Comparison of ENCODE assay signal across 8 cellular contexts in genomic region chr1:234722904-234723588, GRCh38.
DNase-seq lines count a peak whose midpoint lies in the region; ATAC-seq and TF ChIP-seq lines count a peak whose summit lies in the region.

No MANE protein-coding gene starts in this region.

- H3K36me3 Mint-ChIP-seq in activated CD8-positive, alpha-beta memory T cell treated with anti-CD3 and anti-CD28 coated beads, Interleukin-2, amount 10 ng/mL, durations not matched to agents 7 days and 5 days, result no peaks in the 10 kb centered on the region
- H3K36me3 Mint-ChIP-seq in endodermal cell (ENCODE audit: low read depth) (no peaks in the 10 kb centered on the region), naive B cell (no peaks in the 10 kb centered on the region)
- peaks cover 13% of the 10 kb centered on the region for H3K36me3 Mint-ChIP-seq in stimulated activated effector memory CD8-positive, alpha-beta T cell treated with anti-CD3 and anti-CD28 coated beads, Interleukin-12 subunit alpha, Interleukin-12 subunit beta, amount 100 ng/mL, for 72 hours

- H3K27ac ChIP-seq in endodermal cell (ENCODE audit: low read depth, low read length), result peak overlapping the region; percentile 99

- WGBS in endodermal cell (ENCODE audit: insufficient coverage in 1 of 2, insufficient read length in 1 of 2), 2 experiments, result 91 to 92% methylated on average over 13 to 23 of the region's 23 CpGs

- no peaks in the 10 kb centered on the region for H3K27me3 ChIP-seq in endodermal cell (ENCODE audit: control insufficient read depth, insufficient read depth, low read length, poor library complexity, severe bottlenecking)

- peaks cover 51% of the 10 kb centered on the region for H3K4me1 ChIP-seq in endodermal cell (ENCODE audit: control insufficient read depth, insufficient read depth, low read length)

- peak; percentile 1 for ATAC-seq in activated CD8-positive, alpha-beta memory T cell treated with anti-CD3 and anti-CD28 coated beads, Interleukin-2, amount 10 ng/mL, durations not matched to agents 7 days and 5 days
- ATAC-seq in naive B cell (ENCODE audit: low read depth in 2 of 2), result peak in 1 of 2 donors; percentile 8
- peak; percentile 78 for ATAC-seq in stimulated activated effector memory CD8-positive, alpha-beta T cell treated with anti-CD3 and anti-CD28 coated beads, Interleukin-12 subunit alpha, Interleukin-12 subunit beta, amount 100 ng/mL, for 72 hours
- ATAC-seq in GM18870 (IDR thresholded peaks at IDR 0.05; ENCODE audit: unreplicated experiment), result no peak

- H3K4me3 Mint-ChIP-seq in activated CD8-positive, alpha-beta memory T cell treated with anti-CD3 and anti-CD28 coated beads, Interleukin-2, amount 10 ng/mL, durations not matched to agents 7 days and 5 days, result peak overlapping the region; percentile 66
- no peak overlapping the region for H3K4me3 Mint-ChIP-seq in endodermal cell
- peak overlapping the region in 6 of 8 donors; percentile 71 to 95 (median 84) for H3K4me3 Mint-ChIP-seq in naive B cell
- peak overlapping the region; percentile 63 for H3K4me3 Mint-ChIP-seq in stimulated activated effector memory CD8-positive, alpha-beta T cell treated with anti-CD3 and anti-CD28 coated beads, Interleukin-12 subunit alpha, Interleukin-12 subunit beta, amount 100 ng/mL, for 72 hours

- no peaks in the 10 kb centered on the region for H3K9me3 ChIP-seq in endodermal cell (ENCODE audit: control insufficient read depth, low read length)

- DNase-seq in COLO829 (ENCODE audit: low spot score) (peak; percentile 69), NCI-H345 treated with DMSO at 0.1 percent for 48 hours (lab: John Stamatoyannopoulos, UW; ENCODE audit: unreplicated experiment) (peak; percentile 61), endodermal cell (peak; percentile 60), naive B cell (no peak), NCI-H1105 (lab: John Stamatoyannopoulos, UW) (no peak)
- peak; percentile 56 for DNase-seq in activated CD8-positive, alpha-beta memory T cell treated with anti-CD3 and anti-CD28 coated beads, Interleukin-2, amount 10 ng/mL, durations not matched to agents 7 days and 5 days
- DNase-seq in stimulated activated effector memory CD8-positive, alpha-beta T cell treated with anti-CD3 and anti-CD28 coated beads, Interleukin-12 subunit alpha, Interleukin-12 subunit beta, amount 100 ng/mL, for 72 hours (ENCODE audit: low spot score in 2 of 2), result peak; percentile 21 to 59

- H3K9ac ChIP-seq in endodermal cell (ENCODE audit: extremely low read depth, low read length, poor library complexity, severe bottlenecking), result no peak overlapping the region

- H3K4me1 Mint-ChIP-seq in activated CD8-positive, alpha-beta memory T cell treated with anti-CD3 and anti-CD28 coated beads, Interleukin-2, amount 10 ng/mL, durations not matched to agents 7 days and 5 days, result peaks cover 57% of the 10 kb centered on the region
- H3K4me1 Mint-ChIP-seq in endodermal cell (peaks cover 79% of the 10 kb centered on the region), naive B cell (peaks cover 23 to 49% (median 48%) of the 10 kb centered on the region in 3 donors)
- H3K4me1 Mint-ChIP-seq in stimulated activated effector memory CD8-positive, alpha-beta T cell treated with anti-CD3 and anti-CD28 coated beads, Interleukin-12 subunit alpha, Interleukin-12 subunit beta, amount 100 ng/mL, for 72 hours, result peaks cover 60% of the 10 kb centered on the region

- no peak for TF ChIP-seq CTCF in endodermal cell (conservative IDR thresholded peaks at IDR 0.05)

- H3K27ac Mint-ChIP-seq in activated CD8-positive, alpha-beta memory T cell treated with anti-CD3 and anti-CD28 coated beads, Interleukin-2, amount 10 ng/mL, durations not matched to agents 7 days and 5 days, result peak overlapping the region; percentile 98
- H3K27ac Mint-ChIP-seq in endodermal cell (peak overlapping the region; percentile 91), naive B cell (peak overlapping the region in 3 of 6 donors; percentile 64 to 90 (median 84))
- H3K27ac Mint-ChIP-seq in stimulated activated effector memory CD8-positive, alpha-beta T cell treated with anti-CD3 and anti-CD28 coated beads, Interleukin-12 subunit alpha, Interleukin-12 subunit beta, amount 100 ng/mL, for 72 hours, result peak overlapping the region; percentile 92

- CTCF ChIA-PET in activated CD8-positive, alpha-beta memory T cell treated with anti-CD3 and anti-CD28 coated beads, Interleukin-2, amount 10 ng/mL, durations not matched to agents 7 days and 5 days (lab: Charles Lee), result interaction anchor here (0.9 to 2.6 kb wide), 7 partner anchors 7 to 360 kb away, joined by 3 to 17 read pairs (median 3); no protein-coding TSS in a partner anchor

- H3K9me3 Mint-ChIP-seq in activated CD8-positive, alpha-beta memory T cell treated with anti-CD3 and anti-CD28 coated beads, Interleukin-2, amount 10 ng/mL, durations not matched to agents 7 days and 5 days (ENCODE audit: low read depth), result no peaks in the 10 kb centered on the region
- H3K9me3 Mint-ChIP-seq in endodermal cell (no peaks in the 10 kb centered on the region), naive B cell (no peaks in the 10 kb centered on the region)
- H3K9me3 Mint-ChIP-seq in stimulated activated effector memory CD8-positive, alpha-beta T cell treated with anti-CD3 and anti-CD28 coated beads, Interleukin-12 subunit alpha, Interleukin-12 subunit beta, amount 100 ng/mL, for 72 hours, result no peaks in the 10 kb centered on the region

- H3K36me3 ChIP-seq in endodermal cell (ENCODE audit: control insufficient read depth, insufficient read depth, low read length), result no peaks in the 10 kb centered on the region

- H3K27me3 Mint-ChIP-seq in activated CD8-positive, alpha-beta memory T cell treated with anti-CD3 and anti-CD28 coated beads, Interleukin-2, amount 10 ng/mL, durations not matched to agents 7 days and 5 days, result no peaks in the 10 kb centered on the region
- H3K27me3 Mint-ChIP-seq in endodermal cell (ENCODE audit: insufficient read depth), result no peaks in the 10 kb centered on the region
- no peaks in the 10 kb centered on the region for H3K27me3 Mint-ChIP-seq in naive B cell

- H3K4me3 ChIP-seq in endodermal cell (ENCODE audit: low read length), result no peak overlapping the region

Comparison
In these comparisons a context has a peak if more than half of its experiments do, and no peak if none do; other contexts are left out.
1. DNase-seq: peak in COLO829 (single experiment), NCI-H345 treated with DMSO at 0.1 percent for 48 hours (single experiment), activated CD8-positive, alpha-beta memory T cell treated with anti-CD3 and anti-CD28 coated beads, Interleukin-2, amount 10 ng/mL, durations not matched to agents 7 days and 5 days (single experiment), endodermal cell (single experiment) and stimulated activated effector memory CD8-positive, alpha-beta T cell treated with anti-CD3 and anti-CD28 coated beads, Interleukin-12 subunit alpha, Interleukin-12 subunit beta, amount 100 ng/mL, for 72 hours (2 of 2); none in naive B cell (single experiment) and NCI-H1105 (single experiment).